ENCODE assay signal across 8 cellular contexts in genomic region chr1:3623441-3624150, GRCh38. TPM values are rescaled to one million over a fixed set of nuclear protein-coding genes. Genes with fewer than 3 reads are reported as not detected.
DNase-seq lines count a peak whose midpoint lies in the region; ATAC-seq and TF ChIP-seq lines count a peak whose summit lies in the region.

No MANE protein-coding gene starts in this region.

- DNase-seq in AG10803 (ENCODE audit: low read depth) (no peak), MM.1S (no peak), hypothalamus (lab: John Stamatoyannopoulos, UW) (no peak), D341Med (ENCODE audit: low spot score) (no peak), GF-D8 (lab: John Stamatoyannopoulos, UW) (no peak)
- DNase-seq in effector memory CD4-positive, alpha-beta T cell, result no peak
- no peak for DNase-seq in naive thymus-derived CD8-positive, alpha-beta T cell

- H3K9ac ChIP-seq in MM.1S (ENCODE audit: low read length), result peak overlapping the region; percentile 47

- no peaks in the 10 kb centered on the region for H3K9me3 ChIP-seq in MM.1S (replicated peaks; ENCODE audit: insufficient read depth, low read length)
- H3K9me3 ChIP-seq in effector memory CD4-positive, alpha-beta T cell (ENCODE audit: control insufficient read depth, low read length), result no peaks in the 10 kb centered on the region

- H3K4me3 Mint-ChIP-seq in naive thymus-derived CD8-positive, alpha-beta T cell, result peak overlapping the region; percentile 91 to 99 (median 97)

- TF ChIP-seq CTCF in AG10803 (conservative IDR thresholded peaks at IDR 0.05; ENCODE audit: low read length) (no peak), MM.1S (IDR thresholded peaks at IDR 0.05; ENCODE audit: low read length) (no peak)

- H3K4me1 Mint-ChIP-seq in naive thymus-derived CD8-positive, alpha-beta T cell, result peaks cover 29 to 65% (median 59%) of the 10 kb centered on the region in 4 donors

- POLR2A ChIA-PET in naive thymus-derived CD8-positive, alpha-beta T cell (lab: Charles Lee), result interaction anchor here (0.7 to 1.8 kb wide), 9 partner anchors 26 to 131 kb away, joined by 3 to 12 read pairs (median 3); partner anchors contain the start of gene WRAP73

- peak overlapping the region; percentile 86 for H3K4me3 ChIP-seq in AG10803 (ENCODE audit: low read length)
- peak overlapping the region; percentile 87 for H3K4me3 ChIP-seq in MM.1S (ENCODE audit: low read length)
- peak overlapping the region; percentile 98 for H3K4me3 ChIP-seq in effector memory CD4-positive, alpha-beta T cell (ENCODE audit: insufficient read depth, low read depth, low read length, poor library complexity, severe bottlenecking)

- H3F3A ChIP-seq in MM.1S (ENCODE audit: insufficient read depth, low read length), result no peaks in the 10 kb centered on the region

- H3K27me3 Mint-ChIP-seq in naive thymus-derived CD8-positive, alpha-beta T cell, result peaks cover 0 to 1% (median 0%) of the 10 kb centered on the region in 5 donors

- no peak for ATAC-seq in naive thymus-derived CD8-positive, alpha-beta T cell
- ATAC-seq in HG03280 (IDR thresholded peaks at IDR 0.05; ENCODE audit: unreplicated experiment), result no peak

- peak overlapping the region; percentile 89 to 99 (median 98) for H3K27ac Mint-ChIP-seq in naive thymus-derived CD8-positive, alpha-beta T cell

- H3K36me3 Mint-ChIP-seq in naive thymus-derived CD8-positive, alpha-beta T cell, result peaks cover 0 to 17% (median 2%) of the 10 kb centered on the region in 3 donors

- no peaks in the 10 kb centered on the region for H3K9me3 Mint-ChIP-seq in naive thymus-derived CD8-positive, alpha-beta T cell

- peaks cover 6% of the 10 kb centered on the region for H3K79me2 ChIP-seq in MM.1S (ENCODE audit: low read length)

- H3K4me2 ChIP-seq in MM.1S (ENCODE audit: low read depth, low read length), result peak overlapping the region; percentile 98

- H2AFZ ChIP-seq in MM.1S (ENCODE audit: low read length), result peak overlapping the region; percentile 84

- no peaks in the 10 kb centered on the region for H4K20me1 ChIP-seq in MM.1S (ENCODE audit: insufficient read depth, low read length)

- no peak overlapping the region for H3K27ac ChIP-seq in MM.1S (ENCODE audit: low read length)
- H3K27ac ChIP-seq in effector memory CD4-positive, alpha-beta T cell (ENCODE audit: insufficient read depth, low read length, poor library complexity, severe bottlenecking), result peak overlapping the region; percentile 75

- peaks cover 8% of the 10 kb centered on the region; the same call in 1 of the 2 replicates for H3K4me1 ChIP-seq in MM.1S (ENCODE audit: low read length)
- peaks cover 20% of the 10 kb centered on the region for H3K4me1 ChIP-seq in effector memory CD4-positive, alpha-beta T cell (ENCODE audit: control insufficient read depth, insufficient read depth, low read length, poor library complexity, severe bottlenecking)

- H3K27me3 ChIP-seq in MM.1S (replicated peaks; ENCODE audit: insufficient read depth, low read length), result peaks cover 10% of the 10 kb centered on the region
- no peaks in the 10 kb centered on the region for H3K27me3 ChIP-seq in effector memory CD4-positive, alpha-beta T cell (replicated peaks; ENCODE audit: control insufficient read depth, insufficient read depth, low read length, poor library complexity, severe bottlenecking)

- H3K9me2 ChIP-seq in MM.1S (replicated peaks; ENCODE audit: insufficient read depth, low read length), result no peaks in the 10 kb centered on the region

- H3K36me3 ChIP-seq in MM.1S (replicated peaks; ENCODE audit: insufficient read depth, low read length), result no peaks in the 10 kb centered on the region
- peaks cover 14% of the 10 kb centered on the region for H3K36me3 ChIP-seq in effector memory CD4-positive, alpha-beta T cell (ENCODE audit: control insufficient read depth, insufficient read depth, low read length)

RNA-seq across cellular contexts. Expression of gene TPRG1L, which starts 1.2 kb away (rescaled TPM):
- 10 to 100 TPM; 57.4 to 61.7 TPM for total RNA-seq in naive thymus-derived CD8-positive, alpha-beta T cell
- 10 to 100 TPM; 41.9 to 48.3 (median 42.3) TPM for polyA plus RNA-seq in naive thymus-derived CD8-positive, alpha-beta T cell

RNA-seq across cellular contexts. Expression of gene MEGF6, which starts 12.3 kb away (rescaled TPM):
- 100 to 1,000 TPM; 197 to 198 TPM for total RNA-seq in naive thymus-derived CD8-positive, alpha-beta T cell
- polyA plus RNA-seq in naive thymus-derived CD8-positive, alpha-beta T cell, result 1 to 10 TPM; 2.2 to 3.5 (median 2.5) TPM

RNA-seq across cellular contexts. Expression of gene WRAP73, which starts 26.3 kb away (rescaled TPM):
- total RNA-seq in naive thymus-derived CD8-positive, alpha-beta T cell, result 10 to 100 TPM; 37.4 to 46.8 TPM
- polyA plus RNA-seq in naive thymus-derived CD8-positive, alpha-beta T cell, result 10 to 100 TPM; 26.3 to 32.1 (median 26.4) TPM

RNA-seq across cellular contexts. Expression of gene TP73, which starts 28.7 kb away (rescaled TPM):
- total RNA-seq in naive thymus-derived CD8-positive, alpha-beta T cell, result not detected
- polyA plus RNA-seq in naive thymus-derived CD8-positive, alpha-beta T cell, result under 1 TPM in 2 of 3 donors, not detected in 1; 0.04 to 0.06 TPM
